In genomic region chr20:44615169-44615791, GRCh38 we compare ENCODE assay signal across 1 cellular context.
A peak's percentile ranks its signal among the peaks of the same experiment; 100 is the strongest.
TF ChIP-seq lines count a peak whose summit lies in the region.

No MANE protein-coding gene starts in this region.

TF ChIP-seq in GM12878, 131 proteins besides CTCF, POLR2A, EP300 and RAD21 (continued from another document):
- no peak for TF ChIP-seq E2F4 (IDR thresholded peaks at IDR 0.05; ENCODE audit: low read depth, low read length)
- peak; percentile 31; the same call in 1 of the 2 replicates for TF ChIP-seq RAD51 (IDR thresholded peaks at IDR 0.05)
- peak; percentile 67 for TF ChIP-seq RUNX3 (IDR thresholded peaks at IDR 0.05; ENCODE audit: low read length)
- TF ChIP-seq TARDBP (IDR thresholded peaks at IDR 0.05; ENCODE audit: borderline replicate concordance): no peak
- no peak for TF ChIP-seq CBX3 (IDR thresholded peaks at IDR 0.05; ENCODE audit: borderline replicate concordance, low read depth)
- peak; percentile 33 for TF ChIP-seq MEF2B (IDR thresholded peaks at IDR 0.05; ENCODE audit: partially characterized antibody, poor library complexity, severe bottlenecking)
- TF ChIP-seq HSF1 (IDR thresholded peaks at IDR 0.05; ENCODE audit: low read depth, low read length): no peak
- TF ChIP-seq IKZF2 (IDR thresholded peaks at IDR 0.05): peak; percentile 14 to 22; a peak in 1 of 4 replicates
